In the genomic region with DNA sequence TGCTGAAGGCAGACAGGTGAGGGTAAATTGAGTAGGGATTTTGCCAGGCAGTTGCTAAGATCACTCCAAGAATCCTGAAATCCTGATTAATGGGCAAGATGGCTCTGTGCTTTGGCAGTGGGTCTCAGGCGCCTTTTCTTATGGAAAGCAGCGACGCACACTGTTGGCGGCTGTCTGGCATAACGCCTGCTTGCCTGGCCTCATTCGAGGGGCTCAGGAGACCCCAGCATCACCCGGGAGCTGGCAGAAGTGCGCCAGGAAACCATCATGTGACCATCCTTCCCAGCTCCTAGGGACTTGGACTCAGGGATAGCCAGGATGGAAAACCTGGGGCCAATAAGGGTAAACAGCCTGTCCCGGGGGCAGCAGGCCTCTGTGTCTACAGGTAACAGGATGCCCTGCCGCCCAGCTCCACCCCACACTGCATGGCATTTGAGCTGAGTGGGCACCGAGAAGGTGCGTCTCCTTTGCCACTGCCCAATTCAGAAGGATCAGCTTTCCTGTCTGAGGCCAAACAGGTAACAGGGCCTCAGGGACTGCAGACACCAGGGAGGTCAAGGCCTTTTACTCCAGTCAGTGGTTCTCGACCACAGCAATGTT, we compare ENCODE assay signal across 12 cellular contexts.
DNase-seq lines count a peak whose midpoint lies in the region; ATAC-seq and TF ChIP-seq lines count a peak whose summit lies in the region.
"Had no signal": no experiment of that assay in that cellular context is flagged by ENCODE, and none has a peak within 500 bp of the region (broad histone marks: within the 10 kb centered on the region; RNA-seq: fewer than 3 reads in every experiment).

No MANE protein-coding gene starts in this region.

- no peak for TF ChIP-seq POLR2A in esophagus muscularis mucosa (IDR thresholded peaks at IDR 0.05; ENCODE audit: low read depth)

- intact Hi-C loops in Right ventricle myocardium superior (cut with DNase I) (loop anchor here (5.0 kb wide), 2 partner anchors 57 to 97 kb away; a partner anchor contains a TSS), cardiac septum (cut with DNase I) (loop anchor here (5.0 kb wide), 3 partner anchors 42 to 92 kb away; no protein-coding TSS in a partner anchor), esophagus muscularis mucosa (cut with DNase I) (loop anchor here (5.0 kb wide), 2 partner anchors 82 to 97 kb away; a partner anchor contains a TSS), A673 (cut with micrococcal nuclease; ENCODE audit: unreplicated experiment) (no loop called here)

- no peak overlapping the region for H2AFZ ChIP-seq in neuronal stem cell (ENCODE audit: low read length)

- H4K8ac ChIP-seq in neuronal stem cell (ENCODE audit: low read depth, low read length): no peak overlapping the region

- CTCF ChIA-PET in HEK293T (lab: Yijun Ruan, JAX): no interaction called here
- CTCF ChIA-PET in A673 (lab: Charles Lee): no interaction called here

- TF ChIP-seq CTCF in esophagus muscularis mucosa (IDR thresholded peaks at IDR 0.05): no peak
- TF ChIP-seq CTCF in A673 (conservative IDR thresholded peaks at IDR 0.05; ENCODE audit: low read depth, low read length): no peak

- H4K91ac ChIP-seq in neuronal stem cell (ENCODE audit: low read depth, low read length, poor library complexity): peak overlapping the region; percentile 40

- no peak overlapping the region for H3K4me3 ChIP-seq in esophagus muscularis mucosa
- no peak overlapping the region for H3K4me3 ChIP-seq in neuronal stem cell (ENCODE audit: low read length in 2 of 2)
- no peak overlapping the region for H3K4me3 ChIP-seq in A673 (ENCODE audit: low read depth, low read length, poor library complexity, severe bottlenecking)
- H3K4me3 ChIP-seq: prostate gland had no signal

- H3K4me1 ChIP-seq in esophagus muscularis mucosa (peaks cover 91 to 100% (median 95%) of the 10 kb centered on the region in 4 donors), neuronal stem cell (ENCODE audit: control insufficient read depth in 2 of 2, insufficient read depth in 1 of 2, low read depth in 1 of 2, low read length in 2 of 2) (peaks cover 24 to 62% of the 10 kb centered on the region in 2 donors), A673 (ENCODE audit: insufficient read depth, low read length, poor library complexity, severe bottlenecking) (peaks cover 17% of the 10 kb centered on the region)

- no peak overlapping the region for H3K14ac ChIP-seq in neuronal stem cell (ENCODE audit: low read length)

- no peak overlapping the region for H2BK5ac ChIP-seq in neuronal stem cell (ENCODE audit: low read length)

- H3K4ac ChIP-seq in neuronal stem cell (ENCODE audit: low read length): no peak overlapping the region

- peak overlapping the region; percentile 61 for H3K18ac ChIP-seq in neuronal stem cell (ENCODE audit: low read length)

- H3K27ac ChIP-seq in esophagus muscularis mucosa (replicated peaks in 1 of 4): peak overlapping the region; percentile 44 to 76 (median 64)
- H3K27ac ChIP-seq in neuronal stem cell (replicated peaks; ENCODE audit: low read length): no peak overlapping the region
- no peak overlapping the region for H3K27ac ChIP-seq in A673 (ENCODE audit: low read depth, low read length, poor library complexity, severe bottlenecking)

- H2AK5ac ChIP-seq in neuronal stem cell (ENCODE audit: low read depth, low read length): peak overlapping the region; percentile 77

- no peak for ATAC-seq in Right ventricle myocardium superior (ENCODE audit: poor library complexity)

- TF ChIP-seq EP300 in esophagus muscularis mucosa (IDR thresholded peaks at IDR 0.05): no peak

- no peak overlapping the region for H2BK120ac ChIP-seq in neuronal stem cell (ENCODE audit: low read depth, low read length)

- peak; percentile 36 for DNase-seq in Right ventricle myocardium superior
- DNase-seq in cardiac septum (ENCODE audit: low spot score): no peak
- no peak for DNase-seq in esophagus muscularis mucosa (ENCODE audit: extremely low spot score)
- no peak for DNase-seq in neuronal stem cell (ENCODE audit: low spot score)
- no peak for DNase-seq in stimulated activated CD4-positive, alpha-beta T cell treated with anti-CD3 and anti-CD28 coated beads, Interleukin-2, amount 100 ng/mL, for 24 hours
- DNase-seq in HEK293T (ENCODE audit: extremely low spot score): no peak
- no peak for DNase-seq in SK-N-DZ (ENCODE audit: low spot score)
- no peak for DNase-seq in A673 (ENCODE audit: low spot score)
- DNase-seq: activated naive CD4-positive, alpha-beta T cell treated with Interleukin-2 at 50 U/mL for 16 hours; Karpas-422; NCI-H2081 had no signal

- POLR2A ChIA-PET in HEK293T (lab: Yijun Ruan, JAX): interaction anchor here (0.6 kb wide), 1 partner anchor 56 kb away, joined by 3 read pairs; no protein-coding TSS in a partner anchor
- POLR2A ChIA-PET in A673 (lab: Charles Lee; ENCODE audit: low non-redundant PET): no interaction called here

- peaks cover 7% of the 10 kb centered on the region for H3K79me1 ChIP-seq in neuronal stem cell (ENCODE audit: low read depth, low read length)

- no peaks in the 10 kb centered on the region for H3K9me3 ChIP-seq in esophagus muscularis mucosa
- no peaks in the 10 kb centered on the region for H3K9me3 ChIP-seq in neuronal stem cell (replicated peaks in 1 of 2; ENCODE audit: control insufficient read depth in 2 of 2, insufficient read depth in 1 of 2, low read depth in 1 of 2, low read length in 2 of 2)
- no peaks in the 10 kb centered on the region for H3K9me3 ChIP-seq in A673 (ENCODE audit: low read depth, low read length, poor library complexity, severe bottlenecking)
- H3K9me3 ChIP-seq: prostate gland had no signal

- no peak overlapping the region for H3K9ac ChIP-seq in neuronal stem cell (ENCODE audit: low read depth, low read length, poor library complexity)

- WGBS in esophagus muscularis mucosa: 91% methylated on average over 12 of the region's 13 CpGs
- no CpG with 5 or more reads among the region's 13 CpGs for WGBS in neuronal stem cell (ENCODE audit: extremely low coverage in 2 of 2, insufficient read length in 2 of 2, insufficient replicate concordance in 1 of 2), 2 donors

- H3K23ac ChIP-seq in neuronal stem cell (ENCODE audit: low read depth, low read length, poor library complexity): no peak overlapping the region

- peak overlapping the region; percentile 24 for H2BK12ac ChIP-seq in neuronal stem cell (ENCODE audit: low read length)

- H3K4me2 ChIP-seq in neuronal stem cell (ENCODE audit: insufficient read depth, low read length, poor library complexity, severe bottlenecking): no peak overlapping the region

- H2BK15ac ChIP-seq in neuronal stem cell (ENCODE audit: low read length): peak overlapping the region; percentile 63

- no peaks in the 10 kb centered on the region for H3K27me3 ChIP-seq in esophagus muscularis mucosa
- no peaks in the 10 kb centered on the region for H3K27me3 ChIP-seq in neuronal stem cell (ENCODE audit: control insufficient read depth in 3 of 3, insufficient read depth in 3 of 3, low read depth in 1 of 3, low read length in 3 of 3)
- H3K27me3 ChIP-seq in A673 (replicated peaks; ENCODE audit: insufficient read depth, low read depth, low read length, poor library complexity): no peaks in the 10 kb centered on the region

- BruUV-seq in A673 (replicated peaks; lab: Mats Ljungman, UMichigan): no TSS peak

- H3K36me3 ChIP-seq in esophagus muscularis mucosa: no peaks in the 10 kb centered on the region
- H3K36me3 ChIP-seq in neuronal stem cell (replicated peaks in 1 of 2; ENCODE audit: control insufficient read depth in 2 of 2, insufficient read depth in 2 of 2, low read length in 2 of 2): peaks cover 0 to 15% of the 10 kb centered on the region in 2 donors
- no peaks in the 10 kb centered on the region for H3K36me3 ChIP-seq in A673 (ENCODE audit: insufficient read depth, low read length, poor library complexity, severe bottlenecking)
- H3K36me3 ChIP-seq: prostate gland had no signal

TF ChIP-seq in HEK293T, 16 proteins besides CTCF, POLR2A, EP300 and RAD21:
- TF ChIP-seq TARDBP (IDR thresholded peaks at IDR 0.05): no peak
- TF ChIP-seq L3MBTL2 (conservative IDR thresholded peaks at IDR 0.05): no peak
- TF ChIP-seq, protein P1, sequence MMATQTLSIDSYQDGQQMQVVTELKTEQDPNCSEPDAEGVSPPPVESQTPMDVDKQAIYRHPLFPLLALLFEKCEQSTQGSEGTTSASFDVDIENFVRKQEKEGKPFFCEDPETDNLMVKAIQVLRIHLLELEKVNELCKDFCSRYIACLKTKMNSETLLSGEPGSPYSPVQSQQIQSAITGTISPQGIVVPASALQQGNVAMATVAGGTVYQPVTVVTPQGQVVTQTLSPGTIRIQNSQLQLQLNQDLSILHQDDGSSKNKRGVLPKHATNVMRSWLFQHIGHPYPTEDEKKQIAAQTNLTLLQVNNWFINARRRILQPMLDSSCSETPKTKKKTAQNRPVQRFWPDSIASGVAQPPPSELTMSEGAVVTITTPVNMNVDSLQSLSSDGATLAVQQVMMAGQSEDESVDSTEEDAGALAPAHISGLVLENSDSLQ (IDR thresholded peaks at IDR 0.05): no peak
- TF ChIP-seq SP1 (IDR thresholded peaks at IDR 0.05): no peak
- TF ChIP-seq FOXA1 (IDR thresholded peaks at IDR 0.05): no peak
- no peak for TF ChIP-seq NFRKB (IDR thresholded peaks at IDR 0.05)
- TF ChIP-seq CTBP1 (IDR thresholded peaks at IDR 0.05; ENCODE audit: borderline replicate concordance): no peak
- no peak for TF ChIP-seq FOXM1 (IDR thresholded peaks at IDR 0.05; ENCODE audit: borderline replicate concordance)
- no peak for TF ChIP-seq BHLHE40 (IDR thresholded peaks at IDR 0.05; ENCODE audit: borderline replicate concordance)
- TF ChIP-seq SUZ12 (IDR thresholded peaks at IDR 0.05): no peak
- TF ChIP-seq ARNT (IDR thresholded peaks at IDR 0.05): no peak
- no peak for TF ChIP-seq LEF1 (IDR thresholded peaks at IDR 0.05; ENCODE audit: borderline replicate concordance)
- no peak for TF ChIP-seq FOXK2 (IDR thresholded peaks at IDR 0.05)
- TF ChIP-seq ZNF384 (IDR thresholded peaks at IDR 0.05): no peak
- TF ChIP-seq ELF4 (IDR thresholded peaks at IDR 0.05): no peak
TF ChIP-seq in HEK293T: peak in this region for 0.

Comparison
In these comparisons a context has a peak if more than half of its experiments do, and no peak if none do; other contexts are left out.
1. H3K27ac ChIP-seq: peak in esophagus muscularis mucosa (4 of 4); none in neuronal stem cell (single experiment) and A673 (single experiment).